In genomic region chr2:63494968-63495367, GRCh38 we compare ENCODE assay signal across 27 cellular contexts.
"Had no signal": no experiment of that assay in that cellular context is flagged by ENCODE, and none has a peak within 500 bp of the region (broad histone marks: within the 10 kb centered on the region; RNA-seq: fewer than 3 reads in every experiment).

No MANE protein-coding gene starts in this region.

- H3K4me3 ChIP-seq: colonic mucosa, esophagus squamous epithelium, gastrocnemius medialis, heart right ventricle, left lung, lower lobe of right lung had no signal

- H3K9me3 Mint-ChIP-seq: dendritic cell treated with granulocyte-macrophage colony-stimulating factor and Interleukin-4, amounts not matched to agents 40 ng/mL and 50 ng/mL, for 4 days; effector memory CD8-positive, alpha-beta T cell; endodermal cell had no signal

- H3K4me1 ChIP-seq: colonic mucosa, gastrocnemius medialis, heart right ventricle, left lung, lower lobe of right lung had no signal

- H3K27ac Mint-ChIP-seq: dendritic cell treated with granulocyte-macrophage colony-stimulating factor and Interleukin-4, amounts not matched to agents 40 ng/mL and 50 ng/mL, for 4 days; effector memory CD8-positive, alpha-beta T cell; endodermal cell; naive thymus-derived CD4-positive, alpha-beta T cell had no signal

- H3K36me3 ChIP-seq: colonic mucosa, esophagus squamous epithelium, gastrocnemius medialis, left lung, lower lobe of right lung had no signal

- FAIRE-seq: endometrium, islet of Langerhans, keratinocyte had no signal

- DNase-seq: colonic mucosa; cortex of kidney; effector CD8-positive, alpha-beta T cell; effector memory CD8-positive, alpha-beta T cell; endodermal cell; erythroblast; esophagus squamous epithelium; foreskin fibroblast; foreskin melanocyte; gastrocnemius medialis; glutamatergic neuron; head of caudate nucleus; heart right ventricle; hippocampal formation; left cardiac atrium; left ventricle myocardium superior; lower lobe of right lung; mesenchymal stem cell; midbrain; naive thymus-derived CD4-positive, alpha-beta T cell had no signal

- H3K9me3 ChIP-seq: colonic mucosa, esophagus squamous epithelium, gastrocnemius medialis, heart right ventricle, left lung, lower lobe of right lung had no signal

- ATAC-seq: effector memory CD8-positive, alpha-beta T cell; esophagus mucosa; gastrocnemius medialis; heart right ventricle; left cardiac atrium; left lung; left ventricle myocardium superior; lower lobe of right lung; naive thymus-derived CD4-positive, alpha-beta T cell had no signal

- H3K27me3 Mint-ChIP-seq: dendritic cell treated with granulocyte-macrophage colony-stimulating factor and Interleukin-4, amounts not matched to agents 40 ng/mL and 50 ng/mL, for 4 days; effector memory CD8-positive, alpha-beta T cell; naive thymus-derived CD4-positive, alpha-beta T cell had no signal

- H3K4me3 Mint-ChIP-seq: dendritic cell treated with granulocyte-macrophage colony-stimulating factor and Interleukin-4, amounts not matched to agents 40 ng/mL and 50 ng/mL, for 4 days; effector memory CD8-positive, alpha-beta T cell; endodermal cell; naive thymus-derived CD4-positive, alpha-beta T cell had no signal

- H3K27me3 ChIP-seq: colonic mucosa, esophagus squamous epithelium, gastrocnemius medialis, heart right ventricle, left lung had no signal

- H3K27ac ChIP-seq: colonic mucosa, epithelial cell of prostate, esophagus squamous epithelium, gastrocnemius medialis, heart right ventricle, left lung, lower lobe of right lung had no signal
